ENCODE assay signal across 10 cellular contexts in the genomic region with DNA sequence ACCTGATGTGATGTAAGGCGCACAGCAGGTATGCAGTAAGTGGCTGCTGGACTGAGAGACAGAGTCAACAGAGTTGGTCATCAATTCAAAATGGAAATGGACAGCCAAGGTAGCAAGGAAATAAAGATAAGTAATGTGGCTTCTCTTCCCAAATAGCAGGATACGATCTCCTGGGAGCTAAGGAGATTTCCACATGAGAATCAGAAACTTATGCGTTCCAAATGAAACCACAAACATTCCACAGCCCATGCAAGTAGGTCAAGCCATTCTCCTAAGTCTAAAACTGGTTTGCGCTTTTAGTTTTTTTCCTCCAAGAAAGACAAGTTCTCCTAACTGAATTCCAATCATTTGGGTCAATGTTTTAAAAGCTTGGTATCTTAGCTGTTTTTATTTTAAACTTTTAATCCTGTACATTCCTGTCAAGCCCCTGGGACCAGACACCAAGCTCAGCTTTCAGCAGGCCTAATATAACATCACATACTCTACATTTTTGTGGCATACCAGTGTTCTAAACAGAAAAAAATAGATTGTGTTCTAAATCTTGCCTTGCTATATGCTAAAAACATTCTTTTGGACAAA.
DNase-seq lines count a peak whose midpoint lies in the region; ATAC-seq, FAIRE-seq and TF ChIP-seq lines count a peak whose summit lies in the region.
"Had no signal": no experiment of that assay in that cellular context is flagged by ENCODE, and none has a peak within 500 bp of the region (broad histone marks: within the 10 kb centered on the region; RNA-seq: fewer than 3 reads in every experiment).

No MANE protein-coding gene starts in this region.

- no peak overlapping the region for H3K4me3 ChIP-seq in HCT116 (replicated peaks in 1 of 2; ENCODE audit: low read depth in 1 of 2, low read length in 2 of 2)
- H3K4me3 ChIP-seq in astrocyte (ENCODE audit: insufficient read depth, low read depth, low read length) = peak overlapping the region; percentile 35
- no peak overlapping the region for H3K4me3 ChIP-seq in subcutaneous abdominal adipose tissue (ENCODE audit: low read depth in 1 of 5, low read length in 5 of 5)

- H3K4me1 Mint-ChIP-seq in astrocyte (ENCODE audit: low read depth, unreplicated experiment) (peaks cover 47% of the 10 kb centered on the region), nephron progenitor cell (no peaks in the 10 kb centered on the region)

- intact Hi-C loops in HCT116 (cut with micrococcal nuclease) = no loop called here

- H3K4me1 ChIP-seq in HCT116 (ENCODE audit: control insufficient read depth in 1 of 2, insufficient read depth in 2 of 2, low read length in 2 of 2) = peaks cover 5 to 10% of the 10 kb centered on the region in 2 experiments; a peak in 3 of 4 replicates
- peaks cover 28% of the 10 kb centered on the region for H3K4me1 ChIP-seq in astrocyte (ENCODE audit: insufficient read depth, low read length)
- peaks cover 0 to 25% (median 15%) of the 10 kb centered on the region in 5 donors for H3K4me1 ChIP-seq in subcutaneous abdominal adipose tissue (ENCODE audit: control insufficient read depth in 5 of 5, insufficient read depth in 5 of 5, low read length in 5 of 5)
- H3K4me1 ChIP-seq: foreskin keratinocyte had no signal

- DNase-seq in HCT116 (ENCODE audit: low read depth, low spot score) (no peak), astrocyte (ENCODE audit: low read depth) (peak; percentile 98), iris pigment epithelial cell (ENCODE audit: low read depth) (peak; percentile 98), ureter (ENCODE audit: low spot score) (no peak), nephron progenitor cell (no peak)
- DNase-seq in activated CD8-positive, alpha-beta memory T cell treated with anti-CD3 and anti-CD28 coated beads, Interleukin-2, amount 50 U/mL, for 4 hours = no peak
- DNase-seq: SHP77 had no signal

- no peaks in the 10 kb centered on the region for H3K27me3 Mint-ChIP-seq in astrocyte (ENCODE audit: low read depth, unreplicated experiment)
- H3K27me3 Mint-ChIP-seq in nephron progenitor cell (ENCODE audit: low read depth, poor library complexity) = no peaks in the 10 kb centered on the region

- H3K27ac ChIP-seq in HCT116 (ENCODE audit: low read depth, low read length) (peak overlapping the region; percentile 12; the same call in 1 of the 2 replicates), astrocyte (ENCODE audit: low read depth, low read length) (peak overlapping the region; percentile 97), subcutaneous abdominal adipose tissue (ENCODE audit: low read depth, low read length) (peak overlapping the region; percentile 61)
- H3K27ac ChIP-seq: foreskin keratinocyte had no signal

- H3K27me3 ChIP-seq in HCT116 (ENCODE audit: insufficient read depth, low read length) (no peaks in the 10 kb centered on the region), astrocyte (ENCODE audit: insufficient read depth, low read length) (no peaks in the 10 kb centered on the region), subcutaneous abdominal adipose tissue (ENCODE audit: control insufficient read depth in 5 of 5, insufficient read depth in 4 of 5, low read length in 5 of 5) (no peaks in the 10 kb centered on the region)
- H3K27me3 ChIP-seq: foreskin keratinocyte had no signal

- no peak for TF ChIP-seq CTCF in HCT116 (IDR thresholded peaks at IDR 0.05 in 2 of 3, conservative IDR thresholded peaks at IDR 0.05 in 1 of 3; ENCODE audit: borderline replicate concordance in 1 of 3, insufficient read depth in 1 of 3, low read depth in 2 of 3, low read length in 2 of 3)
- no peak for TF ChIP-seq CTCF in astrocyte (IDR thresholded peaks at IDR 0.05; ENCODE audit: insufficient read depth, low read depth, low read length)
- TF ChIP-seq CTCF in nephron progenitor cell (IDR thresholded peaks at IDR 0.05) = no peak

- TF ChIP-seq RAD21 in HCT116 (IDR thresholded peaks at IDR 0.05; ENCODE audit: low read depth) = no peak

- H3K9me2 ChIP-seq in HCT116 (ENCODE audit: insufficient read depth) = no peaks in the 10 kb centered on the region; the same call in 1 of the 2 replicates

- H3K9me3 ChIP-seq in HCT116 (ENCODE audit: control insufficient read depth in 1 of 2, insufficient read depth in 1 of 2, low read depth in 1 of 2, low read length in 2 of 2) = peaks cover 4% of the 10 kb centered on the region in 2 experiments; a peak in 1 of 4 replicates
- no peaks in the 10 kb centered on the region for H3K9me3 ChIP-seq in astrocyte (ENCODE audit: insufficient read depth, low read depth, low read length)
- peaks cover 0 to 11% (median 6%) of the 10 kb centered on the region in 5 donors for H3K9me3 ChIP-seq in subcutaneous abdominal adipose tissue (ENCODE audit: control insufficient read depth in 5 of 5, low read length in 5 of 5)

- CTCF ChIA-PET in HCT116 (lab: Charles Lee) = no interaction called here

- H3K27ac Mint-ChIP-seq in astrocyte (ENCODE audit: unreplicated experiment) (peak overlapping the region; percentile 98), nephron progenitor cell (no peak overlapping the region)

- no peaks in the 10 kb centered on the region for H3K36me3 ChIP-seq in HCT116 (ENCODE audit: control insufficient read depth in 1 of 2, insufficient read depth in 2 of 2, low read length in 2 of 2)
- H3K36me3 ChIP-seq in astrocyte (ENCODE audit: insufficient read depth, low read length) = no peaks in the 10 kb centered on the region
- H3K36me3 ChIP-seq in subcutaneous abdominal adipose tissue (ENCODE audit: control insufficient read depth in 5 of 5, insufficient read depth in 5 of 5, low read length in 5 of 5) = peaks cover 0 to 20% (median 2%) of the 10 kb centered on the region in 5 donors

- H3K9me3 Mint-ChIP-seq in astrocyte (ENCODE audit: unreplicated experiment) (peaks cover 4% of the 10 kb centered on the region), nephron progenitor cell (peaks cover 23% of the 10 kb centered on the region)

- H3K79me2 ChIP-seq in HCT116 (ENCODE audit: insufficient read depth, low read length) = no peaks in the 10 kb centered on the region
- H3K79me2 ChIP-seq in astrocyte (ENCODE audit: insufficient read depth, low read length) = no peaks in the 10 kb centered on the region

- RAD21 ChIA-PET in HCT116 (lab: Charles Lee; ENCODE audit: low non-redundant PET in 1 of 2, low total read pairs in 2 of 2, uncharacterized antibody in 2 of 2, unreplicated experiment in 2 of 2) = no interaction called here

- no TSS peak for BruUV-seq in HCT116 (replicated peaks; lab: Mats Ljungman, UMichigan)

- H3K9ac ChIP-seq in HCT116 (ENCODE audit: low read length) (no peak overlapping the region), astrocyte (ENCODE audit: low read length) (peak overlapping the region; percentile 57), subcutaneous abdominal adipose tissue (ENCODE audit: low read length in 5 of 5) (no peak overlapping the region)

- H4K20me1 ChIP-seq in HCT116 (ENCODE audit: insufficient read depth) (no peaks in the 10 kb centered on the region), astrocyte (ENCODE audit: insufficient read depth, low read length) (no peaks in the 10 kb centered on the region)

- no peak overlapping the region for H2AFZ ChIP-seq in HCT116 (ENCODE audit: low read depth, low read length, poor library complexity, severe bottlenecking)
- H2AFZ ChIP-seq in astrocyte (ENCODE audit: low read depth, low read length) = no peak overlapping the region

- ATAC-seq in HCT116 (no peak), GM19324 (IDR thresholded peaks at IDR 0.05; ENCODE audit: low FRiP score, unreplicated experiment) (no peak)
- ATAC-seq: foreskin keratinocyte had no signal

- no peak for TF ChIP-seq POLR2A in HCT116 (IDR thresholded peaks at IDR 0.05; ENCODE audit: borderline replicate concordance, extremely low read depth, insufficient read depth, insufficient read length)

- peak overlapping the region; percentile 1 for H3K4me3 Mint-ChIP-seq in astrocyte (ENCODE audit: unreplicated experiment)
- H3K4me3 Mint-ChIP-seq in nephron progenitor cell = no peak overlapping the region

- H3K36me3 Mint-ChIP-seq in astrocyte (ENCODE audit: low read depth, unreplicated experiment) (peaks cover 21% of the 10 kb centered on the region), nephron progenitor cell (ENCODE audit: low read depth) (peaks cover 46% of the 10 kb centered on the region)

- FAIRE-seq in astrocyte (lab: Jason Lieb, UNC) = peak; percentile 90

- H3K4me2 ChIP-seq in HCT116 (ENCODE audit: low read length) (peak overlapping the region; percentile 22; the same call in 1 of the 2 replicates), astrocyte (ENCODE audit: low read length) (peak overlapping the region; percentile 82)

- POLR2A ChIA-PET in HCT116 (lab: Charles Lee) = no interaction called here

TF ChIP-seq in HCT116, 20 proteins besides CTCF, POLR2A, EP300 and RAD21:
- TF ChIP-seq SIN3A (IDR thresholded peaks at IDR 0.05; ENCODE audit: low read depth) = no peak

Comparison
In these comparisons a context has a peak if more than half of its experiments do, and no peak if none do; other contexts are left out.
1. DNase-seq: peak in astrocyte (single experiment) and iris pigment epithelial cell (single experiment); none in HCT116 (single experiment), activated CD8-positive, alpha-beta memory T cell treated with anti-CD3 and anti-CD28 coated beads, Interleukin-2, amount 50 U/mL, for 4 hours (single experiment), ureter (single experiment) and nephron progenitor cell (single experiment).
2. H3K27ac ChIP-seq: peak in every context shown above with its lines; median percentile 97 in astrocyte; 61 in subcutaneous abdominal adipose tissue; 12 in HCT116.